Comparison of ENCODE assay signal across 12 cellular contexts in the genomic region with DNA sequence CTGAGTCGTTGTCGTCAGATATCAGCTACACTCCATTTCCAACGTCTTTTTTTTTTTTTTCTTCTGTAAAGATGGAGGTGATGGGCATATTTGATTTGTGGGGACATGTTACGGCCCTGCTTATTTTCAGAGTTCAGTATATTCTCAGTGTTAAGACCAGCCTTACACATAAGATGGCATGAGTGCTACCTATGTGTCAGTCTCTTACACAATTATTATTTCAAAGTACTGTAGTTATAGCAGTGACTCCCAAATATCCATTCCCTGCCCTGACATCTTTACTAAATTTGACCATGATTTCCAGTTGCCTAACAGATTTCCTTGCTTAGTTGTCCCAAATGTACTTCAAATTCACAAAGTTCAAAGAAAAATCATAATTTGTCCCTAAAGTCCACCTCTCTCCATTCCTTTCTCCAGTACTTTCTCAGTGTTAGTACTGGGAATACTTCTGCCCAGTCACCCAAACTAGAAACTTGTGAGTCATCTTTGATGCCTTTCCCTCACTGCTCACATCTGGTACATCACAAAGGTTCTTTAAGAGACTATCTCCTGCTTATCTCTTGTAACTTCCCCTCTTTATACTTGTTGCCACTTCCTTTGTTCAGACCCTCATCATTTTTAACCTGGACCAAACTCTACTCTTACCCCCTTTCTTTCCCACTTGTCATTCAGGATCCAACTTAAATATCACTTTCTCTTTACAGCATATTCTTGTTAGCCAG.
A peak's percentile ranks its signal among the peaks of the same experiment; 100 is the strongest.
DNase-seq lines count a peak whose midpoint lies in the region; ATAC-seq and TF ChIP-seq lines count a peak whose summit lies in the region.
"Had no signal": no experiment of that assay in that cellular context is flagged by ENCODE, and none has a peak within 500 bp of the region (broad histone marks: within the 10 kb centered on the region; RNA-seq: fewer than 3 reads in every experiment).

No MANE protein-coding gene starts in this region.

- H3K79me1 ChIP-seq in mesenchymal stem cell (replicated peaks; ENCODE audit: low read length, poor library complexity, severe bottlenecking) = peaks cover 19% of the 10 kb centered on the region

- H3K4me3 ChIP-seq in DND-41 (ENCODE audit: low read depth in 1 of 2, low read length in 2 of 2) (no peak overlapping the region), Loucy (ENCODE audit: low read length, poor library complexity, severe bottlenecking) (peak overlapping the region; percentile 16), adipocyte (ENCODE audit: low read length) (no peak overlapping the region), mesenchymal stem cell (ENCODE audit: insufficient read depth in 1 of 2, low read depth in 1 of 2, low read length in 2 of 2) (no peak overlapping the region)
- H3K4me3 ChIP-seq: gastroesophageal sphincter had no signal

- H3K23ac ChIP-seq in mesenchymal stem cell (ENCODE audit: low read length in 2 of 2) = no peak overlapping the region

- H3K9ac ChIP-seq in DND-41 (ENCODE audit: low read depth, low read length) (no peak overlapping the region), Loucy (ENCODE audit: low read depth, low read length, poor library complexity, severe bottlenecking) (no peak overlapping the region), adipocyte (ENCODE audit: low read length) (no peak overlapping the region), mesenchymal stem cell (ENCODE audit: low read length) (no peak overlapping the region)

- H4K20me1 ChIP-seq in DND-41 (ENCODE audit: insufficient read depth, low read length) (peaks cover 3% of the 10 kb centered on the region; the same call in 1 of the 2 replicates), Loucy (ENCODE audit: insufficient read depth, low read length, poor library complexity, severe bottlenecking) (peaks cover 45% of the 10 kb centered on the region)

- H4K91ac ChIP-seq in mesenchymal stem cell (ENCODE audit: low read length) = no peak overlapping the region

- no peak overlapping the region for H2BK15ac ChIP-seq in mesenchymal stem cell (ENCODE audit: low read depth, poor library complexity, severe bottlenecking)

- no peak overlapping the region for H3K18ac ChIP-seq in mesenchymal stem cell (ENCODE audit: low read depth in 1 of 2, low read length in 2 of 2)

- H4K8ac ChIP-seq in mesenchymal stem cell (ENCODE audit: low read length) = no peak overlapping the region

- H2BK120ac ChIP-seq in mesenchymal stem cell (ENCODE audit: low read depth, low read length) = no peak overlapping the region

- H2AK5ac ChIP-seq in mesenchymal stem cell (ENCODE audit: low read length, severe bottlenecking) = no peak overlapping the region

- H3K14ac ChIP-seq in mesenchymal stem cell (ENCODE audit: low read length in 2 of 2) = no peak overlapping the region

- H2BK12ac ChIP-seq in mesenchymal stem cell (ENCODE audit: low read length in 2 of 2) = no peak overlapping the region

- no peaks in the 10 kb centered on the region for H3K9me2 ChIP-seq in Loucy (replicated peaks; ENCODE audit: low read depth, low read length)

- DNase-seq in DND-41 (peak; percentile 23), adipocyte (ENCODE audit: low read depth) (peak; percentile 43), mesenchymal stem cell (peak; percentile 80), NOMO-1 treated with dmso at 0.1 percent for 144 hours (lab: John Stamatoyannopoulos, UW; ENCODE audit: unreplicated experiment) (no peak), NCI-H1048 (lab: John Stamatoyannopoulos, UW) (no peak), islet precursor cell (no peak)
- DNase-seq: naive B cell; NCI-H2081 treated with DMSO at 0.1 percent for 48 hours; stimulated activated CD4-positive, alpha-beta T cell treated with anti-CD3 and anti-CD28 coated beads, Interleukin-2, amount 100 ng/mL, for 48 hours had no signal

- 87% methylated on average over 3 of the region's 4 CpGs for WGBS in mesenchymal stem cell

- no peak overlapping the region for H2AFZ ChIP-seq in DND-41 (ENCODE audit: low read depth, low read length)
- H2AFZ ChIP-seq in Loucy (ENCODE audit: low read length) = no peak overlapping the region
- no peak overlapping the region for H2AFZ ChIP-seq in mesenchymal stem cell (ENCODE audit: low read depth, low read length)

- 0 out of 2 replicates have a peak, but pooled peaks cover under 1% of the 10 kb centered on the region for H3F3A ChIP-seq in Loucy (ENCODE audit: low read depth)

- H3K27me3 ChIP-seq in DND-41 (ENCODE audit: insufficient read depth, low read length, poor library complexity) (no peaks in the 10 kb centered on the region), Loucy (ENCODE audit: insufficient read depth, low read length, poor library complexity, severe bottlenecking) (no peaks in the 10 kb centered on the region), adipocyte (replicated peaks; ENCODE audit: control insufficient read depth, insufficient read depth, low read length) (no peaks in the 10 kb centered on the region), mesenchymal stem cell (ENCODE audit: control insufficient read depth in 1 of 2, insufficient read depth in 1 of 2, low read length in 2 of 2) (no peaks in the 10 kb centered on the region)
- H3K27me3 ChIP-seq: gastroesophageal sphincter had no signal

- no peaks in the 10 kb centered on the region for H3K9me3 ChIP-seq in DND-41 (ENCODE audit: insufficient read depth, low read length, severe bottlenecking)
- H3K9me3 ChIP-seq in Loucy (ENCODE audit: insufficient read depth, low read depth, low read length) = no peaks in the 10 kb centered on the region
- H3K9me3 ChIP-seq in adipocyte (ENCODE audit: control insufficient read depth, low read length) = no peaks in the 10 kb centered on the region
- no peaks in the 10 kb centered on the region for H3K9me3 ChIP-seq in mesenchymal stem cell (ENCODE audit: control insufficient read depth, low read length)
- H3K9me3 ChIP-seq: gastroesophageal sphincter had no signal

- no peak overlapping the region for H2BK5ac ChIP-seq in mesenchymal stem cell (ENCODE audit: low read depth, low read length, poor library complexity, severe bottlenecking)

- H3K27ac ChIP-seq in DND-41 (ENCODE audit: low read length) (peak overlapping the region; percentile 63), mesenchymal stem cell (ENCODE audit: low read length, poor library complexity, severe bottlenecking) (peak overlapping the region; percentile 16)
- H3K27ac ChIP-seq: gastroesophageal sphincter had no signal

- peak overlapping the region; percentile 28; the same call in 1 of the 2 replicates for H3K4me2 ChIP-seq in DND-41 (ENCODE audit: insufficient read depth, low read length)
- peak overlapping the region; percentile 46 for H3K4me2 ChIP-seq in Loucy (ENCODE audit: low read depth, low read length, poor library complexity, severe bottlenecking)
- no peak overlapping the region for H3K4me2 ChIP-seq in mesenchymal stem cell (ENCODE audit: low read length, poor library complexity, severe bottlenecking)

- no peak overlapping the region for H3K4ac ChIP-seq in mesenchymal stem cell (ENCODE audit: low read depth in 1 of 2, low read length in 2 of 2)

- peaks cover 11% of the 10 kb centered on the region for H3K36me3 ChIP-seq in DND-41 (ENCODE audit: insufficient read depth, low read length)
- H3K36me3 ChIP-seq in Loucy (ENCODE audit: insufficient read depth, low read length) = peaks cover 9% of the 10 kb centered on the region; the same call in 1 of the 2 replicates
- peaks cover 7% of the 10 kb centered on the region for H3K36me3 ChIP-seq in adipocyte (ENCODE audit: control insufficient read depth, insufficient read depth, low read length, severe bottlenecking)
- peaks cover 9 to 11% of the 10 kb centered on the region in 2 experiments for H3K36me3 ChIP-seq in mesenchymal stem cell (ENCODE audit: control insufficient read depth in 1 of 2, insufficient read depth in 2 of 2, low read depth in 1 of 2, low read length in 2 of 2)

- peaks cover 87% of the 10 kb centered on the region for H3K79me2 ChIP-seq in DND-41 (ENCODE audit: insufficient read depth, low read length)
- peaks cover 95% of the 10 kb centered on the region for H3K79me2 ChIP-seq in Loucy (ENCODE audit: insufficient read depth, low read length)

- TF ChIP-seq CTCF in DND-41 (IDR thresholded peaks at IDR 0.05; ENCODE audit: borderline replicate concordance, extremely low read depth, low read length, poor library complexity, severe bottlenecking) = no peak
- TF ChIP-seq CTCF in Loucy (conservative IDR thresholded peaks at IDR 0.05; ENCODE audit: low read length) = no peak

- H3K4me1 ChIP-seq in DND-41 (ENCODE audit: insufficient read depth, low read length) (peaks cover 57% of the 10 kb centered on the region), Loucy (ENCODE audit: insufficient read depth, low read length, poor library complexity, severe bottlenecking) (peaks cover 20% of the 10 kb centered on the region), adipocyte (ENCODE audit: control insufficient read depth, insufficient read depth, low read length) (peaks cover 16% of the 10 kb centered on the region), mesenchymal stem cell (ENCODE audit: control insufficient read depth, insufficient read depth, low read depth, low read length) (peaks cover 6% of the 10 kb centered on the region)

- ATAC-seq in DND-41 (ENCODE audit: insufficient read depth, low read depth) = peak; percentile 82
- ATAC-seq in HG02840 (IDR thresholded peaks at IDR 0.05; ENCODE audit: low FRiP score, unreplicated experiment) = no peak
- ATAC-seq: gastroesophageal sphincter had no signal

Comparison
In these comparisons a context has a peak if more than half of its experiments do, and no peak if none do; other contexts are left out.
1. DNase-seq: peak in DND-41 (single experiment), adipocyte (single experiment) and mesenchymal stem cell (single experiment); none in NOMO-1 treated with dmso at 0.1 percent for 144 hours (single experiment), NCI-H1048 (single experiment) and islet precursor cell (single experiment).